21 cellular contexts compared by ENCODE assay signal in the genomic region with DNA sequence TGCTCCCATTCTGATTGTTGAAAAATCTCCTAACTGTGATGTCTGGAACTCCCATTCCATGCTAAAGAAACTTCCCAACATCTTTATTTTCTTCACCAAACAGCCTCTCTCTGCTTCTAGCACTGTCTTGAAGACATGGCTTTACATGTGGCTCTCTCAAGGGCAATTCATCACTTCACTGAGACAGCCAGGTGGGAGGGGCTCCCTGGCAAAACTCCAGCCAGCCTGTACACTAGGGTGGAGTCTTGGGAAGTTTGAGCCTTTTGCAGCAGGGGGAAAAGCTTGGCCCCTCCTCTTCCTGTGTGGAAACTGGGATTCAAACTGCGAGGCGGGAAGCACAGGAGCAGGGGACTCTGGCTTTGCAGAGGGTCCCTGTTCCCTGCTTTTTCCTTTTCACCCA.
A peak's percentile ranks its signal among the peaks of the same experiment; 100 is the strongest.
DNase-seq lines count a peak whose midpoint lies in the region; ATAC-seq and TF ChIP-seq lines count a peak whose summit lies in the region.
"Had no signal": no experiment of that assay in that cellular context is flagged by ENCODE, and none has a peak within 500 bp of the region (broad histone marks: within the 10 kb centered on the region; RNA-seq: fewer than 3 reads in every experiment).

No MANE protein-coding gene starts in this region.

- intact Hi-C loops in lower lobe of right lung (cut with DNase I) = no loop called here

- H3K4me3 ChIP-seq in BE2C (ENCODE audit: low read depth, low read length) = no peak overlapping the region
- no peak overlapping the region for H3K4me3 ChIP-seq in MG63
- H3K4me3 ChIP-seq in fibroblast of the aortic adventitia (ENCODE audit: low read depth, low read length) = no peak overlapping the region
- no peak overlapping the region for H3K4me3 ChIP-seq in lower lobe of right lung
- H3K4me3 ChIP-seq: BLaER1 had no signal

- ATAC-seq in lower lobe of right lung = no peak
- ATAC-seq: PC-3, SK-N-SH treated with all-trans-retinoic acid at 6 μM for 48 hours had no signal

- H3K36me3 ChIP-seq in BE2C (no peaks in the 10 kb centered on the region), MG63 (no peaks in the 10 kb centered on the region), lower lobe of right lung (no peaks in the 10 kb centered on the region)
- H3K36me3 ChIP-seq: BLaER1 had no signal

- H3K9me3 ChIP-seq in BE2C = 0 out of 2 replicates have a peak, but pooled peaks cover 2% of the 10 kb centered on the region
- no peaks in the 10 kb centered on the region for H3K9me3 ChIP-seq in MG63
- no peaks in the 10 kb centered on the region for H3K9me3 ChIP-seq in lower lobe of right lung

- H3K4me1 ChIP-seq in BE2C = peaks cover 30% of the 10 kb centered on the region
- peaks cover 10% of the 10 kb centered on the region for H3K4me1 ChIP-seq in lower lobe of right lung
- H3K4me1 ChIP-seq: BLaER1 had no signal

- H3K27me3 ChIP-seq in BE2C (no peaks in the 10 kb centered on the region), MG63 (no peaks in the 10 kb centered on the region), lower lobe of right lung (ENCODE audit: low read depth) (no peaks in the 10 kb centered on the region)
- H3K27me3 ChIP-seq: BLaER1 had no signal

- no peak overlapping the region for H3K27ac ChIP-seq in lower lobe of right lung
- H3K27ac ChIP-seq: 22Rv1, BLaER1 had no signal

- TF ChIP-seq CTCF in BE2C (IDR thresholded peaks at IDR 0.05; ENCODE audit: low read depth, low read length) (no peak), fibroblast of the aortic adventitia (IDR thresholded peaks at IDR 0.05; ENCODE audit: insufficient read depth, low read length) (no peak), lower lobe of right lung (IDR thresholded peaks at IDR 0.05) (no peak)

- DNase-seq in NCI-H1417 (lab: John Stamatoyannopoulos, UW) (peak in 2 of 3 experiments; percentile 3 to 12), NCI-H1417 treated with DMSO at 0.1 percent for 48 hours (lab: John Stamatoyannopoulos, UW) (no peak), BE2C (peak; percentile 52), MG63 (peak; percentile 1), fibroblast of the aortic adventitia (ENCODE audit: low read depth) (peak; percentile 23), RPMI8226 (no peak), lower lobe of right lung (no peak)
- DNase-seq in activated effector memory CD4-positive, alpha-beta T cell treated with Interleukin-2 at 50 U/mL for 16 hours = no peak
- DNase-seq: CD8-positive, alpha-beta memory T cell; DND-41; GF-D8; IMR-90; Kasumi-1; NCI-H1105 treated with DMSO at 0.1 percent for 48 hours; NCI-H187 treated with DMSO at 0.1 percent for 48 hours; NCI-H526 treated with DMSO at 0.1 percent for 48 hours; NK-92 treated with Interleukin-12 subunit alpha and Interleukin-12 subunit beta, amount 100 ng/mL, for 24 hours; PC-3 had no signal

Comparison
In these comparisons a context has a peak if more than half of its experiments do, and no peak if none do; other contexts are left out.
1. DNase-seq: peak in NCI-H1417 (2 of 3), BE2C (single experiment), MG63 (single experiment) and fibroblast of the aortic adventitia (single experiment); none in NCI-H1417 treated with DMSO at 0.1 percent for 48 hours (single experiment), RPMI8226 (single experiment), activated effector memory CD4-positive, alpha-beta T cell treated with Interleukin-2 at 50 U/mL for 16 hours (single experiment) and lower lobe of right lung (single experiment).